Comparison of ENCODE assay signal across 11 cellular contexts in genomic region chr10:31030216-31030615, GRCh38. TPM values are rescaled to one million over a fixed set of nuclear protein-coding genes. Genes with fewer than 3 reads are reported as not detected.
DNase-seq lines count a peak whose midpoint lies in the region; ATAC-seq, FAIRE-seq and TF ChIP-seq lines count a peak whose summit lies in the region.
"Had no signal": no experiment of that assay in that cellular context is flagged by ENCODE, and none has a peak within 500 bp of the region (broad histone marks: within the 10 kb centered on the region; RNA-seq: fewer than 3 reads in every experiment).

No MANE protein-coding gene starts in this region.

- H4K20me1 ChIP-seq in GM12878 (ENCODE audit: control insufficient read depth, insufficient read depth), result no peaks in the 10 kb centered on the region

- peaks cover 2% of the 10 kb centered on the region; the same call in 1 of the 2 replicates for H3K79me2 ChIP-seq in GM12878 (ENCODE audit: control insufficient read depth, insufficient read depth, low read length)

- in situ Hi-C loops in GM12878 (cut with MboI), result no loop called here

- peaks cover 18% of the 10 kb centered on the region for H3K4me1 Mint-ChIP-seq in activated T-cell treated with anti-CD3 and anti-CD28 coated beads, Interleukin-2, amount 50 U/mL, for 72 hours (ENCODE audit: low read depth)
- peaks cover 33% of the 10 kb centered on the region for H3K4me1 Mint-ChIP-seq in type B pancreatic cell (ENCODE audit: unreplicated experiment)

- TF ChIP-seq EP300 in GM12878 (IDR thresholded peaks at IDR 0.05; ENCODE audit: borderline replicate concordance in 1 of 2, control insufficient read depth in 1 of 2, low read depth in 2 of 2, low read length in 2 of 2), result no peak

- no peaks in the 10 kb centered on the region for H3K27me3 Mint-ChIP-seq in activated T-cell treated with anti-CD3 and anti-CD28 coated beads, Interleukin-2, amount 50 U/mL, for 72 hours (ENCODE audit: low read depth)
- H3K27me3 Mint-ChIP-seq in type B pancreatic cell, result no peaks in the 10 kb centered on the region

- SMC1A ChIA-PET in GM12878 (lab: Charles Lee; ENCODE audit: uncharacterized antibody, unreplicated experiment), result interaction anchor here (0.8 to 5.8 kb wide), 7 partner anchors 14 to 343 kb away, joined by 3 to 38 read pairs (median 3); no protein-coding TSS in a partner anchor

- no peak for TF ChIP-seq POLR2A in GM12878 (IDR thresholded peaks at IDR 0.05; ENCODE audit: low read depth, low read length)

- intact Hi-C loops in GM12878 (cut with micrococcal nuclease; ENCODE audit: unreplicated experiment), result loop anchor here (5.0 to 10.0 kb wide), 2 partner anchors 105 to 248 kb away; no protein-coding TSS in a partner anchor

- DNase-seq in activated T-cell treated with anti-CD3 and anti-CD28 coated beads, Interleukin-2, amount 50 U/mL, for 72 hours, result no peak
- DNase-seq in activated T-cell treated with anti-CD3 and anti-CD28 coated beads, Interleukin-2, amount 50 U/mL, for 1 hour, result no peak
- DNase-seq in GM12878 (ENCODE audit: low read depth, low spot score), result no peak
- peak; percentile 70 to 79 for DNase-seq in lung microvascular endothelial cell (ENCODE audit: low read depth in 2 of 2)
- DNase-seq in type B pancreatic cell (ENCODE audit: extremely low spot score, unreplicated experiment), result no peak
- DNase-seq in occipital lobe (lab: John Stamatoyannopoulos, UW), result no peak
- DNase-seq: NCI-H2029 treated with DMSO at 0.1 percent for 48 hours; stimulated activated CD4-positive, alpha-beta T cell treated with anti-CD3 and anti-CD28 coated beads, Interleukin-15, amount 100 ng/mL, for 24 hours had no signal

- no peaks in the 10 kb centered on the region for H3K36me3 ChIP-seq in GM12878 (ENCODE audit: control insufficient read depth in 2 of 2, insufficient read depth in 2 of 2, low read length in 1 of 2)

- no peaks in the 10 kb centered on the region for H3K36me3 Mint-ChIP-seq in activated T-cell treated with anti-CD3 and anti-CD28 coated beads, Interleukin-2, amount 50 U/mL, for 72 hours (ENCODE audit: insufficient read depth in 2 of 2)
- no peaks in the 10 kb centered on the region for H3K36me3 Mint-ChIP-seq in type B pancreatic cell

- CTCF ChIA-PET in GM12878 (lab: Yijun Ruan, JAX), result interaction anchor here (1.6 to 2.4 kb wide), 5 partner anchors 8 to 778 kb away, joined by 5 to 17 read pairs (median 10); no protein-coding TSS in a partner anchor

- no peak for FAIRE-seq in GM12878 (lab: Jason Lieb, UNC)

- H3K27ac ChIP-seq in GM12878 (ENCODE audit: control insufficient read depth, insufficient read depth), result no peak overlapping the region

- TF ChIP-seq RAD21 in GM12878 (IDR thresholded peaks at IDR 0.05; ENCODE audit: insufficient read depth, low read depth, low read length), result no peak

- POLR2A ChIA-PET in GM12878 (lab: Charles Lee), result interaction anchor here (0.5 to 2.6 kb wide), 3 partner anchors 22 to 359 kb away, joined by 3 to 20 read pairs (median 4); no protein-coding TSS in a partner anchor

- no peaks in the 10 kb centered on the region for H3K9me3 ChIP-seq in GM12878 (replicated peaks; ENCODE audit: control insufficient read depth, insufficient read depth, low read length)

- H3K27ac Mint-ChIP-seq in activated T-cell treated with anti-CD3 and anti-CD28 coated beads, Interleukin-2, amount 50 U/mL, for 72 hours, result peak overlapping the region; percentile 36
- H3K27ac Mint-ChIP-seq in type B pancreatic cell, result peak overlapping the region; percentile 97

- no peak overlapping the region for H3K4me3 ChIP-seq in GM12878

- H3K4me2 ChIP-seq in GM12878 (ENCODE audit: control insufficient read depth, insufficient read depth), result peak overlapping the region; percentile 28; the same call in 1 of the 2 replicates

- no peak for ATAC-seq in activated T-cell treated with anti-CD3 and anti-CD28 coated beads, Interleukin-2, amount 50 U/mL, for 72 hours (replicated peaks in 1 of 2)
- no peak for ATAC-seq in GM12878
- ATAC-seq in HG03469 (IDR thresholded peaks at IDR 0.05; ENCODE audit: unreplicated experiment), result no peak
- ATAC-seq in HG03025 (IDR thresholded peaks at IDR 0.05; ENCODE audit: low FRiP score, unreplicated experiment), result no peak

- H3K4me3 Mint-ChIP-seq in activated T-cell treated with anti-CD3 and anti-CD28 coated beads, Interleukin-2, amount 50 U/mL, for 72 hours, result no peak overlapping the region
- H3K4me3 Mint-ChIP-seq in type B pancreatic cell, result peak overlapping the region; percentile 93

- no peak overlapping the region for H3K9ac ChIP-seq in GM12878 (ENCODE audit: control insufficient read depth, insufficient read depth, low read length)

- no peaks in the 10 kb centered on the region for H3K9me3 Mint-ChIP-seq in activated T-cell treated with anti-CD3 and anti-CD28 coated beads, Interleukin-2, amount 50 U/mL, for 72 hours
- H3K9me3 Mint-ChIP-seq in type B pancreatic cell, result no peaks in the 10 kb centered on the region
- H3K9me3 Mint-ChIP-seq: activated T-helper 2 cell treated with anti-CD3 and anti-CD28 coated beads, Interferon-gamma antibody, Interleukin-2, Interleukin-4, amounts not matched to agents 10 μg/mL and 5 μg/mL and 100 μg/mL, durations not matched to agents 14 hours and 24 hours and 36 hours had no signal

- peaks cover 2% of the 10 kb centered on the region; the same call in 1 of the 2 replicates for H3K4me1 ChIP-seq in GM12878 (ENCODE audit: control insufficient read depth, insufficient read depth, low read length)

- H3K27me3 ChIP-seq in GM12878 (replicated peaks in 1 of 2; ENCODE audit: control insufficient read depth in 2 of 2, insufficient read depth in 2 of 2, low read length in 1 of 2), result no peaks in the 10 kb centered on the region

- no peak overlapping the region for H2AFZ ChIP-seq in GM12878 (ENCODE audit: control insufficient read depth, low read depth, low read length)

- RAD21 ChIA-PET in GM12878 (lab: Charles Lee; ENCODE audit: unreplicated experiment), result interaction anchor here (0.9 to 3.7 kb wide), 4 partner anchors 22 to 246 kb away, joined by 3 to 20 read pairs (median 3); no protein-coding TSS in a partner anchor

- BruUV-seq in GM12878 (replicated peaks; lab: Mats Ljungman, UMichigan), result no TSS peak

- TF ChIP-seq CTCF in GM12878 (IDR thresholded peaks at IDR 0.05 in 2 of 3, conservative IDR thresholded peaks at IDR 0.05 in 1 of 3; ENCODE audit: control insufficient read depth in 2 of 3, extremely low read depth in 1 of 3, insufficient read depth in 1 of 3, low read depth in 3 of 3, low read length in 3 of 3) (no peak), type B pancreatic cell (conservative IDR thresholded peaks at IDR 0.05) (no peak)

- WGBS in GM12878 (ENCODE audit: insufficient coverage, insufficient replicate concordance, low lambda C conversion rate, missing lambda C conversion rate), result 98% methylated on average over 8 of the region's 8 CpGs

TF ChIP-seq in GM12878, 131 proteins besides CTCF, POLR2A, EP300 and RAD21 (continues in another document):
- no peak for TF ChIP-seq SUPT20H (IDR thresholded peaks at IDR 0.05; ENCODE audit: borderline replicate concordance, control insufficient read depth, low read depth, low read length)
- no peak for TF ChIP-seq FOXK2 (IDR thresholded peaks at IDR 0.05)
- no peak for TF ChIP-seq EZH2 (IDR thresholded peaks at IDR 0.05; ENCODE audit: borderline replicate concordance, control insufficient read depth, low read depth, low read length)
- no peak for TF ChIP-seq TCF12 (IDR thresholded peaks at IDR 0.05; ENCODE audit: low read depth, low read length)

RNA-seq across cellular contexts. Expression of gene ZNF438, which starts 1.4 kb away (rescaled TPM):
- total RNA-seq in activated T-cell treated with anti-CD3 and anti-CD28 coated beads, Interleukin-2, amount 50 U/mL, for 72 hours, result 1 to 10 TPM; 5.2 to 5.4 TPM
- total RNA-seq in GM12878 (2013; cell fraction: nucleolus; rRNA removed), result 11.2 and 11.7 TPM in 2 replicates
- total RNA-seq in GM12878 (2014; rRNA removed) (1.5 and 1.6 TPM in 2 replicates), GM12878 (2014; rRNA removed; fragmentation: Illumina TruSeq; extraction: Trizol) (2.3 and 2.4 TPM in 2 replicates), GM12878 (2021) (1.2 and 1.8 TPM in 2 replicates), lung microvascular endothelial cell (2.4 and 2.6 TPM in 2 replicates), type B pancreatic cell (ENCODE audit: low replicate concordance) (3.7 and 4.4 TPM in 2 replicates), occipital lobe (3.9 TPM)
- 0.84 TPM for polyA plus RNA-seq in GM12878 (2011; ENCODE audit: low read depth)
- polyA plus RNA-seq in GM12878 (2011; rRNA removed) (4.9 and 5.2 TPM in 2 replicates), GM12878 (2014; fragmentation: Illumina TruSeq; extraction: Trizol) (2.5 and 2.8 TPM in 2 replicates), GM12878 (2014; fragmentation: Nextera tagmentation; extraction: Ambion mirVana) (under 1 TPM; 0.93 to 0.99 TPM), GM12878 (2014; rRNA removed) (1.2 and 1.5 TPM in 2 replicates), GM12878 (2016; fragmentation: Nextera tagmentation; extraction: Ambion mirVana) (1 to 10 TPM; 2.4 TPM)
- 3.1 and 3.3 TPM in 2 replicates for polyA plus RNA-seq in GM12878 (2011; cell fraction: cytosol; rRNA removed)
- 5.5 and 8.3 TPM in 2 replicates for polyA plus RNA-seq in GM12878 (2011; cell fraction: nucleus; rRNA removed)
- 1.1 and 1.8 TPM in 2 replicates for polyA plus RNA-seq in GM12878 (2012)
- polyA minus RNA-seq in GM12878 (2011; rRNA and poly(A)+ RNA removed), result 7.8 and 9.3 TPM in 2 replicates
- polyA minus RNA-seq in GM12878 (2011; cell fraction: cytosol; rRNA and poly(A)+ RNA removed), result 1.7 and 2.7 TPM in 2 replicates
- 4.6 and 7.2 TPM in 2 replicates for polyA minus RNA-seq in GM12878 (2011; cell fraction: nucleus; rRNA and poly(A)+ RNA removed)

Comparison
In these comparisons a context has a peak if more than half of its experiments do, and no peak if none do; other contexts are left out.
1. DNase-seq: peak in lung microvascular endothelial cell (2 of 2); none in activated T-cell treated with anti-CD3 and anti-CD28 coated beads, Interleukin-2, amount 50 U/mL, for 72 hours (0 of 2), activated T-cell treated with anti-CD3 and anti-CD28 coated beads, Interleukin-2, amount 50 U/mL, for 1 hour (single experiment), GM12878 (single experiment), type B pancreatic cell (single experiment) and occipital lobe (single experiment).